15 cellular contexts compared by ENCODE assay signal in the genomic region with DNA sequence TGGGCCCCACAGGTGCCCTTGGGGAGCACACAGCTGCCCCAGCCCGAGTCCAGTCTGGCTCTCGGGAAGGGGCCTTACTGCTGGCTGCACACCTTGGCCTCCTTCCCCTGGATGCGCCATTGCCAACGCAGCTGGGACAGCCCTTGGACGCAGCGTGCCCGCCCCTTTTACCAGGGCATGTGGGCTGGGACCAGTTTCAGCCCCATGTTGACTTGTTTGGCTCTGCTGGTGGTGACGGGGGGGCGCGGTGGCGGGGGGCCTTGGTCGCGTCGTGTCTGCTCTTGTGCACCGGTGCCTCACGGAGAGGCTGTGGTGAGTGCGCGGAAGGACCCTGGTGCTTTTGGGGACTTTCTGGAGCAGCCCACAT. TPM values are rescaled to one million over a fixed set of nuclear protein-coding genes. Genes with fewer than 3 reads are reported as not detected.
DNase-seq lines count a peak whose midpoint lies in the region; ATAC-seq and TF ChIP-seq lines count a peak whose summit lies in the region.
"Had no signal": no experiment of that assay in that cellular context is flagged by ENCODE, and none has a peak within 500 bp of the region (broad histone marks: within the 10 kb centered on the region; RNA-seq: fewer than 3 reads in every experiment).

No MANE protein-coding gene starts in this region.

- H3K36me3 ChIP-seq in right atrium auricular region (no peaks in the 10 kb centered on the region), neuronal stem cell (replicated peaks in 1 of 2; ENCODE audit: control insufficient read depth in 2 of 2, insufficient read depth in 2 of 2, low read length in 2 of 2) (peaks cover 5 to 24% of the 10 kb centered on the region in 2 donors), BE2C (no peaks in the 10 kb centered on the region)
- H3K36me3 ChIP-seq: uterus had no signal

- H3K9ac ChIP-seq in neuronal stem cell (ENCODE audit: low read depth, low read length, poor library complexity): peak overlapping the region; percentile 88

- TF ChIP-seq CTCF in 22Rv1 (IDR thresholded peaks at IDR 0.05) (no peak), right atrium auricular region (IDR thresholded peaks at IDR 0.05) (no peak), BE2C (IDR thresholded peaks at IDR 0.05; ENCODE audit: low read depth, low read length) (no peak)

- H3K4me1 Mint-ChIP-seq in IgD-negative memory B cell: peaks cover 20 to 61% (median 39%) of the 10 kb centered on the region in 3 donors
- peaks cover 61% of the 10 kb centered on the region for H3K4me1 Mint-ChIP-seq in stimulated activated effector memory CD8-positive, alpha-beta T cell treated with anti-CD3 and anti-CD28 coated beads, Interleukin-12 subunit alpha, Interleukin-12 subunit beta, amount 100 ng/mL, for 72 hours

- H4K91ac ChIP-seq in neuronal stem cell (ENCODE audit: low read depth, low read length, poor library complexity): peak overlapping the region; percentile 85

- peak overlapping the region; percentile 70 for H3K23ac ChIP-seq in neuronal stem cell (ENCODE audit: low read depth, low read length, poor library complexity)

- H2BK5ac ChIP-seq in neuronal stem cell (ENCODE audit: low read length): peak overlapping the region; percentile 62

- peak overlapping the region; percentile 76 for H3K14ac ChIP-seq in neuronal stem cell (ENCODE audit: low read length)

- peak overlapping the region; percentile 95 for H2BK15ac ChIP-seq in neuronal stem cell (ENCODE audit: low read length)

- no peaks in the 10 kb centered on the region for H3K27me3 Mint-ChIP-seq in IgD-negative memory B cell

- H3K9me3 Mint-ChIP-seq in IgD-negative memory B cell: peaks cover 0 to 1% (median 0%) of the 10 kb centered on the region in 3 donors
- H3K9me3 Mint-ChIP-seq in stimulated activated effector memory CD8-positive, alpha-beta T cell treated with anti-CD3 and anti-CD28 coated beads, Interleukin-12 subunit alpha, Interleukin-12 subunit beta, amount 100 ng/mL, for 72 hours: no peaks in the 10 kb centered on the region

- H2AK5ac ChIP-seq in neuronal stem cell (ENCODE audit: low read depth, low read length): peak overlapping the region; percentile 96

- no peaks in the 10 kb centered on the region for H3K9me3 ChIP-seq in right atrium auricular region
- peaks cover 0 to 2% of the 10 kb centered on the region in 2 donors for H3K9me3 ChIP-seq in neuronal stem cell (replicated peaks in 1 of 2; ENCODE audit: control insufficient read depth in 2 of 2, insufficient read depth in 1 of 2, low read depth in 1 of 2, low read length in 2 of 2)
- H3K9me3 ChIP-seq in BE2C: no peaks in the 10 kb centered on the region
- H3K9me3 ChIP-seq: uterus had no signal

- peaks cover 23% of the 10 kb centered on the region for H3K79me1 ChIP-seq in neuronal stem cell (ENCODE audit: low read depth, low read length)

- H3K27me3 ChIP-seq in right atrium auricular region: no peaks in the 10 kb centered on the region
- H3K27me3 ChIP-seq in neuronal stem cell (ENCODE audit: control insufficient read depth in 3 of 3, insufficient read depth in 3 of 3, low read depth in 1 of 3, low read length in 3 of 3): peaks cover 0 to 2% (median 0%) of the 10 kb centered on the region in 3 experiments
- no peaks in the 10 kb centered on the region for H3K27me3 ChIP-seq in BE2C
- H3K27me3 ChIP-seq: uterus had no signal

- peaks cover under 1 to 90% of the 10 kb centered on the region in 2 donors for H3K4me1 ChIP-seq in right atrium auricular region
- peaks cover 47 to 49% of the 10 kb centered on the region in 2 donors for H3K4me1 ChIP-seq in neuronal stem cell (ENCODE audit: control insufficient read depth in 2 of 2, insufficient read depth in 1 of 2, low read depth in 1 of 2, low read length in 2 of 2)
- no peaks in the 10 kb centered on the region for H3K4me1 ChIP-seq in BE2C

- no peak overlapping the region for H4K8ac ChIP-seq in neuronal stem cell (ENCODE audit: low read depth, low read length)

- H3K36me3 Mint-ChIP-seq in IgD-negative memory B cell: no peaks in the 10 kb centered on the region
- no peaks in the 10 kb centered on the region for H3K36me3 Mint-ChIP-seq in stimulated activated effector memory CD8-positive, alpha-beta T cell treated with anti-CD3 and anti-CD28 coated beads, Interleukin-12 subunit alpha, Interleukin-12 subunit beta, amount 100 ng/mL, for 72 hours

- H3K4ac ChIP-seq in neuronal stem cell (ENCODE audit: low read length): peak overlapping the region; percentile 97

- peak overlapping the region; percentile 78 for H2BK12ac ChIP-seq in neuronal stem cell (ENCODE audit: low read length)

- H3K4me3 ChIP-seq in right atrium auricular region (no peak overlapping the region), neuronal stem cell (ENCODE audit: low read length in 2 of 2) (peak overlapping the region in 1 of 2 donors; percentile 23), BE2C (ENCODE audit: low read depth, low read length) (no peak overlapping the region)

- DNase-seq in right atrium auricular region (ENCODE audit: low spot score) (no peak), neuronal stem cell (ENCODE audit: low spot score) (no peak), NCI-H187 (lab: John Stamatoyannopoulos, UW) (no peak), kidney glomerular epithelial cell (lab: John Stamatoyannopoulos, UW) (no peak), BE2C (no peak)
- no peak for DNase-seq in stimulated activated effector memory CD8-positive, alpha-beta T cell treated with anti-CD3 and anti-CD28 coated beads, Interleukin-12 subunit alpha, Interleukin-12 subunit beta, amount 100 ng/mL, for 72 hours (ENCODE audit: low spot score in 2 of 2)
- DNase-seq: activated CD8-positive, alpha-beta T cell treated with anti-CD3 and anti-CD28 coated beads, Interleukin-2, amount 10 ng/mL, durations not matched to agents 7 days and 5 days; activated naive CD4-positive, alpha-beta T cell treated with Interleukin-2 at 50 U/mL for 16 hours; DND-41; NCI-H1417; NCI-H510A treated with DMSO at 0.1 percent for 48 hours; RPMI8226; uterus had no signal

- peak overlapping the region; percentile 99 for H3K18ac ChIP-seq in neuronal stem cell (ENCODE audit: low read length)

- H2AFZ ChIP-seq in neuronal stem cell (ENCODE audit: low read length): peak overlapping the region; percentile 58

- peak overlapping the region in 1 of 4 donors; percentile 78 for H3K4me3 Mint-ChIP-seq in IgD-negative memory B cell
- H3K4me3 Mint-ChIP-seq in stimulated activated effector memory CD8-positive, alpha-beta T cell treated with anti-CD3 and anti-CD28 coated beads, Interleukin-12 subunit alpha, Interleukin-12 subunit beta, amount 100 ng/mL, for 72 hours: no peak overlapping the region
- H3K4me3 Mint-ChIP-seq: activated CD8-positive, alpha-beta T cell treated with anti-CD3 and anti-CD28 coated beads, Interleukin-2, amount 10 ng/mL, durations not matched to agents 7 days and 5 days had no signal

- peak overlapping the region; percentile 25 for H2BK120ac ChIP-seq in neuronal stem cell (ENCODE audit: low read depth, low read length)

- H3K27ac ChIP-seq in 22Rv1 (0 out of 2 replicates have a peak overlapping the region, but pooled peaks have one; percentile 29), right atrium auricular region (peak overlapping the region; percentile 30 to 77), neuronal stem cell (replicated peaks; ENCODE audit: low read length) (peak overlapping the region; percentile 92)
- H3K27ac ChIP-seq: uterus had no signal

- ATAC-seq in stimulated activated effector memory CD8-positive, alpha-beta T cell treated with anti-CD3 and anti-CD28 coated beads, Interleukin-12 subunit alpha, Interleukin-12 subunit beta, amount 100 ng/mL, for 72 hours: no peak
- ATAC-seq: activated CD8-positive, alpha-beta T cell treated with anti-CD3 and anti-CD28 coated beads, Interleukin-2, amount 10 ng/mL, durations not matched to agents 7 days and 5 days had no signal

- H3K27ac Mint-ChIP-seq in IgD-negative memory B cell: peak overlapping the region in 2 of 3 donors; percentile 19 to 93
- H3K27ac Mint-ChIP-seq in stimulated activated effector memory CD8-positive, alpha-beta T cell treated with anti-CD3 and anti-CD28 coated beads, Interleukin-12 subunit alpha, Interleukin-12 subunit beta, amount 100 ng/mL, for 72 hours: no peak overlapping the region
- H3K27ac Mint-ChIP-seq: activated CD8-positive, alpha-beta T cell treated with anti-CD3 and anti-CD28 coated beads, Interleukin-2, amount 10 ng/mL, durations not matched to agents 7 days and 5 days had no signal

- peak overlapping the region; percentile 43 for H3K4me2 ChIP-seq in neuronal stem cell (ENCODE audit: insufficient read depth, low read length, poor library complexity, severe bottlenecking)

- no CpG with 5 or more reads among the region's 18 CpGs for WGBS in neuronal stem cell (ENCODE audit: extremely low coverage in 2 of 2, insufficient read length in 2 of 2, insufficient replicate concordance in 1 of 2), 2 donors

RNA-seq across cellular contexts. Expression of a gene that starts 19.6 kb away (rescaled TPM):
- polyA plus RNA-seq in IgD-negative memory B cell: 0.78 TPM
- 10 to 100 TPM; 36.7 to 57.2 TPM for total RNA-seq in right atrium auricular region
- 37.5 TPM for polyA plus RNA-seq in neuronal stem cell (2013, experiment 1 of 2)
- 41.3 TPM for polyA plus RNA-seq in neuronal stem cell (2013, experiment 2 of 2)
- polyA plus RNA-seq in BE2C (2012; ENCODE audit: insufficient read depth, insufficient read length, low read depth): 22.2 TPM

RNA-seq across cellular contexts. Expression of a gene that starts 53.2 kb away (rescaled TPM):
- polyA plus RNA-seq in IgD-negative memory B cell: 78.2 TPM
- total RNA-seq in right atrium auricular region: 10 to 100 TPM; 18.5 to 24.3 TPM
- 108 TPM for polyA plus RNA-seq in neuronal stem cell (2013, experiment 1 of 2)
- 108 TPM for polyA plus RNA-seq in neuronal stem cell (2013, experiment 2 of 2)
- polyA plus RNA-seq in BE2C (2012; ENCODE audit: insufficient read depth, insufficient read length, low read depth): 37.3 TPM

Comparison
In these comparisons a context has a peak if more than half of its experiments do, and no peak if none do; other contexts are left out.
1. H3K27ac ChIP-seq: peak in every context shown above with its lines; median percentile 92 in neuronal stem cell; 54 in right atrium auricular region; 29 in 22Rv1.